9 cellular contexts compared by ENCODE assay signal in genomic region chr1:40592107-40592773, GRCh38.
DNase-seq lines count a peak whose midpoint lies in the region; TF ChIP-seq lines count a peak whose summit lies in the region.
"Had no signal": no experiment of that assay in that cellular context is flagged by ENCODE, and none has a peak within 500 bp of the region (broad histone marks: within the 10 kb centered on the region; RNA-seq: fewer than 3 reads in every experiment).

No MANE protein-coding gene starts in this region.

- H3K4me3 ChIP-seq in SK-N-SH (ENCODE audit: low read depth in 2 of 2, low read length in 1 of 2) (no peak overlapping the region; a peak in 1 of 4 replicates), spleen (no peak overlapping the region)
- H3K4me3 ChIP-seq: SJSA1 had no signal

- CTCF ChIA-PET in SK-N-SH (lab: Yijun Ruan, JAX), result interaction anchor here (1.0 to 1.2 kb wide), 4 partner anchors 9 to 77 kb away, joined by 3 to 4 read pairs (median 4); no protein-coding TSS in a partner anchor

- no peak overlapping the region for H3K4me2 ChIP-seq in SK-N-SH

- H3K79me2 ChIP-seq in SK-N-SH (ENCODE audit: insufficient read depth), result no peaks in the 10 kb centered on the region

- H3K9me2 ChIP-seq in SK-N-SH, result no peaks in the 10 kb centered on the region

- H3K36me3 ChIP-seq in SK-N-SH (replicated peaks in 1 of 2; ENCODE audit: control insufficient read depth in 1 of 2, insufficient read depth in 2 of 2, low read length in 1 of 2) (no peaks in the 10 kb centered on the region), spleen (no peaks in the 10 kb centered on the region)
- H3K36me3 ChIP-seq: SJSA1 had no signal

- POLR2A ChIA-PET in SK-N-SH (lab: Yijun Ruan, JAX), result no interaction called here

- DNase-seq in DMS53 (lab: John Stamatoyannopoulos, UW), result peak; percentile 71
- peak; percentile 63 to 78 for DNase-seq in Kasumi-1 (lab: John Stamatoyannopoulos, UW)
- peak; percentile 51 for DNase-seq in SK-N-SH
- peak; percentile 51 for DNase-seq in globus pallidus (ENCODE audit: low spot score)
- no peak for DNase-seq in spleen
- DNase-seq in COLO829 (ENCODE audit: low spot score), result no peak
- no peak for DNase-seq in central memory CD4-positive, alpha-beta T cell
- no peak for DNase-seq in cortex of kidney (lab: John Stamatoyannopoulos, UW)

- H3K9me3 ChIP-seq in SK-N-SH, result no peaks in the 10 kb centered on the region
- H3K9me3 ChIP-seq in spleen, result no peaks in the 10 kb centered on the region
- H3K9me3 ChIP-seq: SJSA1 had no signal

- intact Hi-C loops in spleen (cut with DNase I; ENCODE audit: low total_unique reads), result no loop called here

- no peak for TF ChIP-seq EP300 in SK-N-SH (IDR thresholded peaks at IDR 0.05; ENCODE audit: borderline replicate concordance in 1 of 2, low read depth in 1 of 2, low read length in 1 of 2)

- WGBS in SK-N-SH (ENCODE audit: low lambda C conversion rate), result 39% methylated on average over 6 of the region's 6 CpGs
- WGBS in spleen, 5 donors, result 37 to 45% (median 40%) methylated on average over 6 of the region's 6 CpGs

- TF ChIP-seq CTCF in SK-N-SH (IDR thresholded peaks at IDR 0.05), result peak; percentile 62
- peak in 7 of 11 experiments; percentile 6 to 45 (median 25) for TF ChIP-seq CTCF in spleen (IDR thresholded peaks at IDR 0.05 in 8 of 11, conservative IDR thresholded peaks at IDR 0.05 in 3 of 11)

- H3K27ac ChIP-seq in SK-N-SH (ENCODE audit: low read depth in 2 of 2, low read length in 1 of 2) (no peak overlapping the region), spleen (no peak overlapping the region)
- H3K27ac ChIP-seq: SJSA1 had no signal

- H2AFZ ChIP-seq in SK-N-SH (ENCODE audit: low read depth), result no peak overlapping the region

- peak; percentile 58 for TF ChIP-seq RAD21 in SK-N-SH (IDR thresholded peaks at IDR 0.05; ENCODE audit: low read length)

- H3K4me1 ChIP-seq in SK-N-SH (ENCODE audit: control insufficient read depth in 1 of 2, insufficient read depth in 2 of 2, low read depth in 1 of 2, low read length in 1 of 2) (no peaks in the 10 kb centered on the region), spleen (peaks cover 0 to 6% (median 0%) of the 10 kb centered on the region in 6 donors)
- H3K4me1 ChIP-seq: SJSA1 had no signal

- H3F3A ChIP-seq in SK-N-SH (replicated peaks; ENCODE audit: insufficient read depth), result no peaks in the 10 kb centered on the region

- H4K20me1 ChIP-seq in SK-N-SH (ENCODE audit: insufficient read depth), result no peaks in the 10 kb centered on the region

- no peaks in the 10 kb centered on the region for H3K27me3 ChIP-seq in SK-N-SH (ENCODE audit: insufficient read depth)
- H3K27me3 ChIP-seq in spleen (replicated peaks in 1 of 7), result peaks cover 0 to 25% (median 0%) of the 10 kb centered on the region in 7 donors
- H3K27me3 ChIP-seq: SJSA1 had no signal

- no peak for TF ChIP-seq POLR2A in spleen (IDR thresholded peaks at IDR 0.05)

- H3K9ac ChIP-seq in SK-N-SH, result no peak overlapping the region

TF ChIP-seq in SK-N-SH, 30 proteins besides CTCF, POLR2A, EP300 and RAD21:
- no peak for TF ChIP-seq TCF12 (IDR thresholded peaks at IDR 0.05)
- TF ChIP-seq SMC3 (IDR thresholded peaks at IDR 0.05; ENCODE audit: low read depth, low read length), result peak; percentile 33; the same call in 1 of the 2 replicates

Comparison
In these comparisons a context has a peak if more than half of its experiments do, and no peak if none do; other contexts are left out.
1. DNase-seq: peak in DMS53 (single experiment), Kasumi-1 (2 of 2), SK-N-SH (single experiment) and globus pallidus (single experiment); none in spleen (single experiment), COLO829 (single experiment), central memory CD4-positive, alpha-beta T cell (single experiment) and cortex of kidney (single experiment).